Comparison of ENCODE assay signal across 10 cellular contexts in the genomic region with DNA sequence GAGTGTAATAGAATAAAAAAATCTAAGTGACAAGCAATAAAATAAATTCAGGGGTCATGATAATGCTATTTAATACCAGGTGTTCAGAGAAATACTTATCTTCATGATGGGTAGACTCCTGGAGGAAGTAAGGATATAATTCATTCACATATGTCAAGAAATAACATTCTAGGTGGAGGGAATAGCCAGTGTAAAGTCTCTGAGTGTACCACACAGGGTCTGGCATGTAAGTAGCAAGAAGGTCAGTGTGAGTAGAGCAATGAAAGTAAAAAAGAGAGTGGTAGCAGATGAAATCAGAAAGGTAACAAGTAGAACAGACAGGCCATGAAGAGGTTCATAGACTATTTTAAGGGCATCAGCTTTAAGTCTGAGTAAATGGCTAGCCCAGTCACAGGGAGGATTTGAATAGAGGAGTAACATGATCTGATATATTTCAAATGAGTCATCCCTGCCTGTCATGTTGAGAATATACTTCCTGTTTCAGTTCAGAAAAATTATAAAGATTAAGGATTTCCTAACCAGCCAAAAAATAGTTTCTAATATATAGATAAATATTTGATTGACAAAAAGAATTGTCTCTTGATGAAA.
DNase-seq lines count a peak whose midpoint lies in the region; ATAC-seq and TF ChIP-seq lines count a peak whose summit lies in the region.
"Had no signal": no experiment of that assay in that cellular context is flagged by ENCODE, and none has a peak within 500 bp of the region (broad histone marks: within the 10 kb centered on the region; RNA-seq: fewer than 3 reads in every experiment).

No MANE protein-coding gene starts in this region.

- POLR2A ChIA-PET in RWPE1 (lab: Yijun Ruan, JAX; ENCODE audit: low non-redundant PET): no interaction called here

- TF ChIP-seq CTCF in RWPE1 (conservative IDR thresholded peaks at IDR 0.05; ENCODE audit: low read depth) (no peak), esophagus squamous epithelium (IDR thresholded peaks at IDR 0.05) (no peak), dorsolateral prefrontal cortex (IDR thresholded peaks at IDR 0.05 in 54 of 56, conservative IDR thresholded peaks at IDR 0.05 in 2 of 56; ENCODE audit: low read depth in 1 of 56, partially characterized antibody in 56 of 56) (no peak), GM10266 (IDR thresholded peaks at IDR 0.05; ENCODE audit: control insufficient read depth, insufficient read depth, low read depth, missing control alignments) (no peak)

- no peaks in the 10 kb centered on the region for H3K36me3 ChIP-seq in esophagus squamous epithelium

- ATAC-seq in HG03520 (IDR thresholded peaks at IDR 0.05; ENCODE audit: unreplicated experiment) (peak; percentile 56), right cardiac atrium (no peak)

- H3K27ac ChIP-seq in RWPE1 (no peak overlapping the region), esophagus squamous epithelium (no peak overlapping the region), right cardiac atrium (ENCODE audit: low read length) (no peak overlapping the region), dorsolateral prefrontal cortex (no peak overlapping the region)
- H3K27ac ChIP-seq: PC-9 had no signal

- no peak overlapping the region for H3K4me3 ChIP-seq in esophagus squamous epithelium
- no peak overlapping the region for H3K4me3 ChIP-seq in right cardiac atrium (ENCODE audit: low read length)
- no peak overlapping the region for H3K4me3 ChIP-seq in dorsolateral prefrontal cortex
- H3K4me3 ChIP-seq: PC-9 had no signal

- H3K4me1 ChIP-seq in esophagus squamous epithelium (peaks cover 0 to 8% (median 0%) of the 10 kb centered on the region in 3 donors), right cardiac atrium (ENCODE audit: control insufficient read depth, insufficient read depth, low read length) (no peaks in the 10 kb centered on the region)

- H3K9me3 ChIP-seq in esophagus squamous epithelium (no peaks in the 10 kb centered on the region), right cardiac atrium (ENCODE audit: control insufficient read depth, low read length) (no peaks in the 10 kb centered on the region)

- DNase-seq in ELR (ENCODE audit: low read depth) (peak; percentile 80), RWPE1 (ENCODE audit: low spot score) (peak; percentile 69), foreskin melanocyte (peak; percentile 20), esophagus squamous epithelium (lab: John Stamatoyannopoulos, UW) (no peak), right cardiac atrium (no peak), dorsolateral prefrontal cortex (no peak), GM10266 (ENCODE audit: extremely low spot score) (no peak)
- DNase-seq: activated naive CD4-positive, alpha-beta T cell had no signal

- H3K27me3 ChIP-seq in esophagus squamous epithelium (no peaks in the 10 kb centered on the region), right cardiac atrium (ENCODE audit: control insufficient read depth, insufficient read depth) (no peaks in the 10 kb centered on the region), dorsolateral prefrontal cortex (no peaks in the 10 kb centered on the region)

- TF ChIP-seq POLR2A in esophagus squamous epithelium (IDR thresholded peaks at IDR 0.05): no peak

- intact Hi-C loops in esophagus squamous epithelium (cut with DNase I) (no loop called here), right cardiac atrium (cut with DNase I) (no loop called here), dorsolateral prefrontal cortex (cut with DNase I) (no loop called here)

- CTCF ChIA-PET in RWPE1 (lab: Yijun Ruan, JAX): no interaction called here

Comparison
In these comparisons a context has a peak if more than half of its experiments do, and no peak if none do; other contexts are left out.
1. DNase-seq: peak in ELR (single experiment), RWPE1 (single experiment) and foreskin melanocyte (single experiment); none in esophagus squamous epithelium (single experiment), right cardiac atrium (0 of 3), dorsolateral prefrontal cortex (0 of 10) and GM10266 (single experiment).